ENCODE assay signal across 15 cellular contexts in genomic region chr10:74932648-74933047, GRCh38.
DNase-seq lines count a peak whose midpoint lies in the region; ATAC-seq and TF ChIP-seq lines count a peak whose summit lies in the region.
"Had no signal": no experiment of that assay in that cellular context is flagged by ENCODE, and none has a peak within 500 bp of the region (broad histone marks: within the 10 kb centered on the region; RNA-seq: fewer than 3 reads in every experiment).

No MANE protein-coding gene starts in this region.

- ATAC-seq in heart right ventricle (peak in 7 of 8 donors; percentile 33 to 86 (median 68)), HG03139 (IDR thresholded peaks at IDR 0.05; ENCODE audit: unreplicated experiment) (no peak)
- ATAC-seq: activated T-helper 17 cell treated with anti-CD3 and anti-CD28 coated beads, Interleukin-2, amount 50 U/mL, for 72 hours; stimulated activated naive B cell treated with anti-CD40 and anti-IgM and Interleukin-4, amounts not matched to agents 10 μg/mL and 1 μg/mL and 100 μg/mL, for 72 hours had no signal

- TF ChIP-seq EP300 in stomach (IDR thresholded peaks at IDR 0.05): no peak

- POLR2A ChIA-PET in A673 (lab: Charles Lee; ENCODE audit: low non-redundant PET): no interaction called here

- H3K4me3 Mint-ChIP-seq in activated T-cell treated with anti-CD3 and anti-CD28 coated beads, Interleukin-2, amount 50 U/mL, for 24 hours: no peak overlapping the region
- H3K4me3 Mint-ChIP-seq: activated B cell treated with CpG ODN at 0.5 μM for 24 hours; activated T-helper 17 cell treated with anti-CD3 and anti-CD28 coated beads, Interleukin-2, amount 50 U/mL, for 72 hours; stimulated activated naive B cell treated with anti-CD40 and anti-IgM and Interleukin-4, amounts not matched to agents 10 μg/mL and 1 μg/mL and 100 μg/mL, for 72 hours had no signal

- H3K27ac Mint-ChIP-seq in activated T-cell treated with anti-CD3 and anti-CD28 coated beads, Interleukin-2, amount 50 U/mL, for 24 hours: no peak overlapping the region
- H3K27ac Mint-ChIP-seq: activated B cell treated with CpG ODN at 0.5 μM for 24 hours; activated T-helper 17 cell treated with anti-CD3 and anti-CD28 coated beads, Interleukin-2, amount 50 U/mL, for 72 hours; stimulated activated naive B cell treated with anti-CD40 and anti-IgM and Interleukin-4, amounts not matched to agents 10 μg/mL and 1 μg/mL and 100 μg/mL, for 72 hours had no signal

- TF ChIP-seq POLR2A in Peyer's patch (IDR thresholded peaks at IDR 0.05) (no peak), stomach (IDR thresholded peaks at IDR 0.05) (no peak)

- H3K4me1 Mint-ChIP-seq in activated T-cell treated with anti-CD3 and anti-CD28 coated beads, Interleukin-2, amount 50 U/mL, for 24 hours (ENCODE audit: low read depth): peaks cover 38% of the 10 kb centered on the region

- H3K9me3 ChIP-seq in Peyer's patch (no peaks in the 10 kb centered on the region), heart right ventricle (no peaks in the 10 kb centered on the region), stomach (no peaks in the 10 kb centered on the region), A673 (ENCODE audit: low read depth, low read length, poor library complexity, severe bottlenecking) (no peaks in the 10 kb centered on the region)

- intact Hi-C loops in heart right ventricle (cut with DNase I) (no loop called here), stomach (cut with DNase I; ENCODE audit: low total_unique reads) (no loop called here), A673 (cut with micrococcal nuclease; ENCODE audit: unreplicated experiment) (no loop called here)

- CTCF ChIA-PET in A673 (lab: Charles Lee): no interaction called here

- BruUV-seq in A673 (replicated peaks; lab: Mats Ljungman, UMichigan): no TSS peak

- H3K4me3 ChIP-seq in Peyer's patch: no peak overlapping the region
- H3K4me3 ChIP-seq in heart right ventricle: no peak overlapping the region
- no peak overlapping the region for H3K4me3 ChIP-seq in stomach
- H3K4me3 ChIP-seq in A673 (ENCODE audit: low read depth, low read length, poor library complexity, severe bottlenecking): no peak overlapping the region

- TF ChIP-seq CTCF in Peyer's patch (IDR thresholded peaks at IDR 0.05): no peak
- TF ChIP-seq CTCF in heart right ventricle (IDR thresholded peaks at IDR 0.05): no peak
- no peak for TF ChIP-seq CTCF in stomach (IDR thresholded peaks at IDR 0.05)
- TF ChIP-seq CTCF in A673 (conservative IDR thresholded peaks at IDR 0.05; ENCODE audit: low read depth, low read length): no peak

- no peaks in the 10 kb centered on the region for H3K9me3 Mint-ChIP-seq in activated T-cell treated with anti-CD3 and anti-CD28 coated beads, Interleukin-2, amount 50 U/mL, for 24 hours
- H3K9me3 Mint-ChIP-seq: activated B cell treated with CpG ODN at 0.5 μM for 24 hours; activated T-helper 17 cell treated with anti-CD3 and anti-CD28 coated beads, Interleukin-2, amount 50 U/mL, for 72 hours; stimulated activated naive B cell treated with anti-CD40 and anti-IgM and Interleukin-4, amounts not matched to agents 10 μg/mL and 1 μg/mL and 100 μg/mL, for 72 hours had no signal

- WGBS in heart right ventricle, 2 donors: 71 to 75% methylated on average over 3 of the region's 3 CpGs
- 72 to 88% (median 82%) methylated on average over 3 of the region's 3 CpGs for WGBS in stomach, 5 donors

- H3K36me3 Mint-ChIP-seq in activated T-cell treated with anti-CD3 and anti-CD28 coated beads, Interleukin-2, amount 50 U/mL, for 24 hours (ENCODE audit: low read depth): no peaks in the 10 kb centered on the region

- H3K27me3 Mint-ChIP-seq in activated T-cell treated with anti-CD3 and anti-CD28 coated beads, Interleukin-2, amount 50 U/mL, for 24 hours: no peaks in the 10 kb centered on the region
- H3K27me3 Mint-ChIP-seq: activated B cell treated with CpG ODN at 0.5 μM for 24 hours; activated T-helper 17 cell treated with anti-CD3 and anti-CD28 coated beads, Interleukin-2, amount 50 U/mL, for 72 hours; stimulated activated naive B cell treated with anti-CD40 and anti-IgM and Interleukin-4, amounts not matched to agents 10 μg/mL and 1 μg/mL and 100 μg/mL, for 72 hours had no signal

- H3K27ac ChIP-seq in Peyer's patch: peak overlapping the region in 1 of 4 donors; percentile 9
- H3K27ac ChIP-seq in heart right ventricle: peak overlapping the region in 3 of 10 donors; percentile 9 to 26 (median 25)
- H3K27ac ChIP-seq in stomach: peak overlapping the region in 3 of 5 donors; percentile 28 to 80 (median 44)
- no peak overlapping the region for H3K27ac ChIP-seq in A673 (ENCODE audit: low read depth, low read length, poor library complexity, severe bottlenecking)
- H3K27ac ChIP-seq: RWPE1 had no signal

- DNase-seq in NCI-H1105 treated with DMSO at 0.1 percent for 48 hours (lab: John Stamatoyannopoulos, UW): peak; percentile 75
- peak in 2 of 3 donors; percentile 23 to 54 for DNase-seq in Peyer's patch
- DNase-seq in heart right ventricle: peak; percentile 70 to 73
- peak; percentile 60 for DNase-seq in stomach
- no peak for DNase-seq in A673 (ENCODE audit: low spot score)
- DNase-seq in activated T-cell treated with anti-CD3 and anti-CD28 coated beads, Interleukin-2, amount 50 U/mL, for 24 hours: no peak
- no peak for DNase-seq in H4 (ENCODE audit: low spot score)
- DNase-seq: activated B cell treated with CpG ODN at 0.5 μM for 24 hours; cortex of kidney; DND-41; Karpas-422; stimulated activated naive B cell treated with anti-CD40 and anti-IgM and Interleukin-4, amounts not matched to agents 10 μg/mL and 1 μg/mL and 100 μg/mL, for 72 hours had no signal

- H3K4me1 ChIP-seq in Peyer's patch (peaks cover 0 to 37% (median 0%) of the 10 kb centered on the region in 4 donors), heart right ventricle (peaks cover 4 to 70% (median 54%) of the 10 kb centered on the region in 9 donors), stomach (peaks cover 27 to 95% (median 66%) of the 10 kb centered on the region in 4 donors), A673 (ENCODE audit: insufficient read depth, low read length, poor library complexity, severe bottlenecking) (peaks cover 21% of the 10 kb centered on the region)

- H3K27me3 ChIP-seq in Peyer's patch: no peaks in the 10 kb centered on the region
- H3K27me3 ChIP-seq in heart right ventricle: no peaks in the 10 kb centered on the region
- H3K27me3 ChIP-seq in stomach: no peaks in the 10 kb centered on the region
- no peaks in the 10 kb centered on the region for H3K27me3 ChIP-seq in A673 (replicated peaks; ENCODE audit: insufficient read depth, low read depth, low read length, poor library complexity)

- H3K36me3 ChIP-seq in Peyer's patch (no peaks in the 10 kb centered on the region), heart right ventricle (no peaks in the 10 kb centered on the region), stomach (no peaks in the 10 kb centered on the region), A673 (ENCODE audit: insufficient read depth, low read length, poor library complexity, severe bottlenecking) (no peaks in the 10 kb centered on the region)

Comparison
In these comparisons a context has a peak if more than half of its experiments do, and no peak if none do; other contexts are left out.
1. DNase-seq: peak in NCI-H1105 treated with DMSO at 0.1 percent for 48 hours (single experiment), Peyer's patch (2 of 3), heart right ventricle (2 of 2) and stomach (single experiment); none in A673 (single experiment), activated T-cell treated with anti-CD3 and anti-CD28 coated beads, Interleukin-2, amount 50 U/mL, for 24 hours (single experiment) and H4 (single experiment).